30 cellular contexts compared by ENCODE assay signal in the genomic region with DNA sequence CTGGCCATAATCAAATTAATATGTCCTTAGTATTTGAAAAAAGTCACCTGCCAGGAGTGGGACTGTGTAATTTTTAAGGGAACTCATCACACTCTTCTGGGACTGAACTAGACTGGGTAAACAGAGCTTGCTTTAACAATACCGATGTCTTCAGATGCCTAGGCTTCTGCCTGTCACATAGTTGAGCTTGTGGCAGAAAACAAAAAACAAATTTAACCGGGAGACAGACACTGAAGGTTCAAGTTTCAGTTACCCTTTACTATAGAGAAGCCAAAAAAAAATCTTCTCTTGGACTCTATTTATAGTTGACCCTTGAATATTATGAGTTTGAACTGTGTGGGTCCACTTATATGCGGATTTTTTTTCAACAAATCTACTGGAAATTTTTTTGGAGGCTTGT. TPM values are rescaled to one million over a fixed set of nuclear protein-coding genes. Genes with fewer than 3 reads are reported as not detected.
DNase-seq lines count a peak whose midpoint lies in the region; ATAC-seq and TF ChIP-seq lines count a peak whose summit lies in the region.
"Had no signal": no experiment of that assay in that cellular context is flagged by ENCODE, and none has a peak within 500 bp of the region (broad histone marks: within the 10 kb centered on the region; RNA-seq: fewer than 3 reads in every experiment).

No MANE protein-coding gene starts in this region.

- peak overlapping the region; percentile 58 for H3K4me3 ChIP-seq in KMS-11 (IDR thresholded peaks at IDR 0.05; ENCODE audit: insufficient read depth, low read depth, low read length)
- no peak overlapping the region for H3K4me3 ChIP-seq in dorsolateral prefrontal cortex
- H3K4me3 ChIP-seq: GM23338, hepatocyte, lower lobe of right lung, right lobe of liver, transverse colon had no signal

- H3K27me3 ChIP-seq in KMS-11 (ENCODE audit: insufficient read depth, low read depth) (no peaks in the 10 kb centered on the region), H9 (ENCODE audit: insufficient read depth, low read length) (no peaks in the 10 kb centered on the region), dorsolateral prefrontal cortex (no peaks in the 10 kb centered on the region)
- H3K27me3 ChIP-seq: hepatocyte, right lobe of liver, transverse colon had no signal

- no peak overlapping the region for H2BK120ac ChIP-seq in H9 (ENCODE audit: low read depth, low read length, poor library complexity, severe bottlenecking)

- H2BK5ac ChIP-seq in H9 (ENCODE audit: insufficient read length, low read length) = no peak overlapping the region

- TF ChIP-seq CTCF in KMS-11 (conservative IDR thresholded peaks at IDR 0.05; ENCODE audit: low read depth, low read length) = no peak
- TF ChIP-seq CTCF in type B pancreatic cell (conservative IDR thresholded peaks at IDR 0.05) = no peak
- TF ChIP-seq CTCF in H9 (conservative IDR thresholded peaks at IDR 0.05) = no peak
- TF ChIP-seq CTCF in dorsolateral prefrontal cortex (IDR thresholded peaks at IDR 0.05 in 54 of 56, conservative IDR thresholded peaks at IDR 0.05 in 2 of 56; ENCODE audit: low read depth in 1 of 56, partially characterized antibody in 56 of 56) = no peak

- H3K27ac Mint-ChIP-seq in activated naive CD4-positive, alpha-beta T cell treated with anti-CD3 and anti-CD28 coated beads, Interleukin-2, amount 50 U/mL, for 24 hours = peak overlapping the region; percentile 83
- peak overlapping the region; percentile 32 for H3K27ac Mint-ChIP-seq in central memory CD8-positive, alpha-beta T cell (ENCODE audit: low read depth)
- peak overlapping the region; percentile 33 for H3K27ac Mint-ChIP-seq in type B pancreatic cell
- no peak overlapping the region for H3K27ac Mint-ChIP-seq in H9
- H3K27ac Mint-ChIP-seq: activated B cell treated with CpG ODN at 0.5 μM for 24 hours, GM23338, HFFc6, progenitor cell of endocrine pancreas had no signal

- H2AFZ ChIP-seq in KMS-11 (ENCODE audit: low read depth) (no peak overlapping the region), H9 (ENCODE audit: low read length) (no peak overlapping the region)
- H2AFZ ChIP-seq: GM23338, hepatocyte had no signal

- ATAC-seq in central memory CD8-positive, alpha-beta T cell (replicated peaks; ENCODE audit: extremely low read depth, poor library complexity, severe bottlenecking) = no peak
- no peak for ATAC-seq in GM21717 (IDR thresholded peaks at IDR 0.05; ENCODE audit: unreplicated experiment)
- ATAC-seq: GM23338, lower lobe of right lung, right lobe of liver had no signal

- H3K4me2 ChIP-seq in KMS-11 = peak overlapping the region; percentile 52
- no peak overlapping the region for H3K4me2 ChIP-seq in H9 (ENCODE audit: insufficient read depth, insufficient read length, low read length)
- H3K4me2 ChIP-seq: GM23338, hepatocyte had no signal

- peaks cover 13% of the 10 kb centered on the region for H3K36me3 Mint-ChIP-seq in activated naive CD4-positive, alpha-beta T cell treated with anti-CD3 and anti-CD28 coated beads, Interleukin-2, amount 50 U/mL, for 24 hours
- H3K36me3 Mint-ChIP-seq in central memory CD8-positive, alpha-beta T cell (ENCODE audit: insufficient read depth) = peaks cover 36% of the 10 kb centered on the region
- H3K36me3 Mint-ChIP-seq in type B pancreatic cell = peaks cover 7% of the 10 kb centered on the region
- H3K36me3 Mint-ChIP-seq in H9 (ENCODE audit: insufficient read depth in 1 of 3, low read depth in 3 of 3) = peaks cover 2 to 10% (median 5%) of the 10 kb centered on the region in 3 experiments; a peak in 3 of 7 replicates

- H2BK15ac ChIP-seq in H9 (ENCODE audit: low read depth, low read length) = no peak overlapping the region

- H3K9me3 ChIP-seq in H9 (ENCODE audit: control insufficient read depth, low read depth, low read length) = no peaks in the 10 kb centered on the region
- H3K9me3 ChIP-seq: Caco-2, lower lobe of right lung, right lobe of liver, transverse colon had no signal

- no peak overlapping the region for H3K56ac ChIP-seq in H9 (ENCODE audit: insufficient read length, low read depth, low read length)

- H3K27ac ChIP-seq in KMS-11 (peak overlapping the region; percentile 0; the same call in 1 of the 2 replicates), H9 (ENCODE audit: insufficient read length, low read depth, low read length) (no peak overlapping the region), dorsolateral prefrontal cortex (no peak overlapping the region)
- H3K27ac ChIP-seq: hepatocyte, lower lobe of right lung, right lobe of liver, RWPE1, transverse colon had no signal

- no peak overlapping the region for H2BK20ac ChIP-seq in H9 (ENCODE audit: low read depth, low read length, poor library complexity, severe bottlenecking)

- H3K79me1 ChIP-seq in H9 (ENCODE audit: insufficient read depth, low read depth, low read length, poor library complexity, severe bottlenecking) = no peaks in the 10 kb centered on the region

- no peaks in the 10 kb centered on the region for H3K27me3 Mint-ChIP-seq in activated naive CD4-positive, alpha-beta T cell treated with anti-CD3 and anti-CD28 coated beads, Interleukin-2, amount 50 U/mL, for 24 hours
- H3K27me3 Mint-ChIP-seq in central memory CD8-positive, alpha-beta T cell = no peaks in the 10 kb centered on the region
- H3K27me3 Mint-ChIP-seq in type B pancreatic cell = no peaks in the 10 kb centered on the region
- H3K27me3 Mint-ChIP-seq in H9 (ENCODE audit: low read depth) = no peaks in the 10 kb centered on the region
- H3K27me3 Mint-ChIP-seq: activated B cell treated with CpG ODN at 0.5 μM for 24 hours, naive B cell, progenitor cell of endocrine pancreas had no signal

- H4K20me1 ChIP-seq in KMS-11 (ENCODE audit: insufficient read depth) = peaks cover 4% of the 10 kb centered on the region; the same call in 1 of the 2 replicates
- no peaks in the 10 kb centered on the region for H4K20me1 ChIP-seq in H9 (ENCODE audit: control insufficient read depth, insufficient read depth, insufficient read length)

- no peak overlapping the region for H4K8ac ChIP-seq in H9 (replicated peaks; ENCODE audit: insufficient read length, low read depth, low read length)

- no peak overlapping the region for H2BK12ac ChIP-seq in H9 (ENCODE audit: insufficient read length, low read depth, low read length)

- no peak overlapping the region for H3K23ac ChIP-seq in H9 (ENCODE audit: insufficient read length, low read depth, low read length)

- peaks cover 92% of the 10 kb centered on the region for H3K79me2 ChIP-seq in KMS-11 (ENCODE audit: insufficient read depth, low read depth)
- no peaks in the 10 kb centered on the region; the same call in 1 of the 2 replicates for H3K79me2 ChIP-seq in H9 (ENCODE audit: insufficient read depth, low read length)

- H3K14ac ChIP-seq in H9 (ENCODE audit: insufficient read depth, low read length) = no peak overlapping the region

- no CpG with 5 or more reads among the region's 3 CpGs for WGBS in H9 (ENCODE audit: extremely low coverage, insufficient read length, low lambda C conversion rate)

- no peak for DNase-seq in activated naive CD4-positive, alpha-beta T cell treated with anti-CD3 and anti-CD28 coated beads, Interleukin-2, amount 50 U/mL, for 16 hours
- no peak for DNase-seq in central memory CD8-positive, alpha-beta T cell (ENCODE audit: low spot score in 2 of 2)
- DNase-seq in type B pancreatic cell (ENCODE audit: extremely low spot score, unreplicated experiment) = no peak
- DNase-seq in H9 = no peak
- DNase-seq in dorsolateral prefrontal cortex = no peak
- DNase-seq: ACHN; activated B cell treated with CpG ODN at 0.5 μM for 24 hours; activated gamma-delta T cell; Caco-2; DMS53; HFFc6; kidney glomerular epithelial cell; lower lobe of right lung; midbrain; naive B cell; NCI-H1092; NCI-H1694 treated with DMSO at 0.1 percent for 48 hours; nucleus accumbens; right lobe of liver; stimulated activated CD4-positive, alpha-beta T cell treated with anti-CD3 and anti-CD28 coated beads, Interleukin-12 subunit alpha, Interleukin-12 subunit beta, amount 100 ng/mL, for 4 hours; stimulated activated CD4-positive, alpha-beta T cell treated with anti-CD3 and anti-CD28 coated beads, Interleukin-4, amount 100 ng/mL, for 1 hour; transverse colon had no signal

- H4K91ac ChIP-seq in H9 (ENCODE audit: insufficient read length, low read depth, low read length) = no peak overlapping the region

- H3K4me1 ChIP-seq in KMS-11 (ENCODE audit: low read depth, poor library complexity, severe bottlenecking) (peaks cover 70% of the 10 kb centered on the region), H9 (ENCODE audit: insufficient read depth, low read length) (no peaks in the 10 kb centered on the region)
- H3K4me1 ChIP-seq: Caco-2, right lobe of liver had no signal

- H3K36me3 ChIP-seq in KMS-11 (ENCODE audit: insufficient read depth) = no peaks in the 10 kb centered on the region
- H3K36me3 ChIP-seq: right lobe of liver had no signal

- no peak overlapping the region for H3K9ac ChIP-seq in KMS-11
- H3K9ac ChIP-seq in H9 (ENCODE audit: extremely low read depth, insufficient read length, low read length) = no peak overlapping the region

- no peak overlapping the region for H4K5ac ChIP-seq in H9 (ENCODE audit: insufficient read length, low read depth, low read length)

- no peak overlapping the region for H3K4ac ChIP-seq in H9 (ENCODE audit: low read depth, low read length)

- H3K4me3 Mint-ChIP-seq in activated naive CD4-positive, alpha-beta T cell treated with anti-CD3 and anti-CD28 coated beads, Interleukin-2, amount 50 U/mL, for 24 hours = no peak overlapping the region
- no peak overlapping the region for H3K4me3 Mint-ChIP-seq in central memory CD8-positive, alpha-beta T cell
- no peak overlapping the region for H3K4me3 Mint-ChIP-seq in type B pancreatic cell
- H3K4me3 Mint-ChIP-seq in H9 = no peak overlapping the region
- H3K4me3 Mint-ChIP-seq: activated B cell treated with CpG ODN at 0.5 μM for 24 hours, GM23338, HFFc6 had no signal

- no peak overlapping the region for H2AK5ac ChIP-seq in H9 (ENCODE audit: insufficient read length, low read length)

- intact Hi-C loops in dorsolateral prefrontal cortex (cut with DNase I) = no loop called here

- no peaks in the 10 kb centered on the region for H3K23me2 ChIP-seq in H9 (ENCODE audit: insufficient read length, low read depth, low read length, poor library complexity, severe bottlenecking)

- no peaks in the 10 kb centered on the region for H3K9me3 Mint-ChIP-seq in activated naive CD4-positive, alpha-beta T cell treated with anti-CD3 and anti-CD28 coated beads, Interleukin-2, amount 50 U/mL, for 24 hours
- H3K9me3 Mint-ChIP-seq in central memory CD8-positive, alpha-beta T cell = no peaks in the 10 kb centered on the region
- H3K9me3 Mint-ChIP-seq in type B pancreatic cell (no peaks in the 10 kb centered on the region), H9 (no peaks in the 10 kb centered on the region)
- H3K9me3 Mint-ChIP-seq: activated B cell treated with CpG ODN at 0.5 μM for 24 hours, GM23338, HFFc6, naive B cell had no signal

- H3K18ac ChIP-seq in H9 (ENCODE audit: insufficient read length, low read depth, low read length) = no peak overlapping the region

- no peak overlapping the region for H3T11ph ChIP-seq in H9 (ENCODE audit: low read length)

- peaks cover 87% of the 10 kb centered on the region for H3K4me1 Mint-ChIP-seq in activated naive CD4-positive, alpha-beta T cell treated with anti-CD3 and anti-CD28 coated beads, Interleukin-2, amount 50 U/mL, for 24 hours
- peaks cover 60% of the 10 kb centered on the region for H3K4me1 Mint-ChIP-seq in central memory CD8-positive, alpha-beta T cell
- H3K4me1 Mint-ChIP-seq in type B pancreatic cell (ENCODE audit: unreplicated experiment) (peaks cover 10% of the 10 kb centered on the region), H9 (no peaks in the 10 kb centered on the region)
- H3K4me1 Mint-ChIP-seq: GM23338 had no signal

RNA-seq across cellular contexts. Expression of gene PPP1R2, which starts 10.8 kb away (rescaled TPM):
- 25.7 and 37.5 TPM in 2 replicates for total RNA-seq in type B pancreatic cell (ENCODE audit: low replicate concordance)
- total RNA-seq in H9 (2021) = 38.3 and 38.8 TPM in 2 replicates
- total RNA-seq in dorsolateral prefrontal cortex = 10 to 100 TPM; 25.2 to 68.8 (median 47.3) TPM

RNA-seq across cellular contexts. Expression of gene APOD, which starts 51.4 kb away (rescaled TPM):
- 0.57 and 1.6 TPM in 2 replicates for total RNA-seq in type B pancreatic cell (ENCODE audit: low replicate concordance)
- not detected in 2 replicates for total RNA-seq in H9 (2021)
- 1,000 to 10,000 TPM in 1 of 120 experiments, 100 to 1,000 TPM in 119; 145 to 1,164 (median 402) TPM for total RNA-seq in dorsolateral prefrontal cortex
- total RNA-seq: GM23338, HT1080, progenitor cell of endocrine pancreas had no signal

Comparison
In these comparisons a context has a peak if more than half of its experiments do, and no peak if none do; other contexts are left out.
1. H3K27ac Mint-ChIP-seq: peak in activated naive CD4-positive, alpha-beta T cell treated with anti-CD3 and anti-CD28 coated beads, Interleukin-2, amount 50 U/mL, for 24 hours (single experiment), central memory CD8-positive, alpha-beta T cell (single experiment) and type B pancreatic cell (single experiment); none in H9 (0 of 3).
2. RNA of gene APOD, which starts 51.4 kb away (total RNA-seq): 145 to 1,164 TPM in dorsolateral prefrontal cortex; 0.57 to 1.6 TPM in type B pancreatic cell and not detected in H9; every median in the first group is over 10 times any median in the second.